22 cellular contexts compared by ENCODE assay signal in the genomic region with DNA sequence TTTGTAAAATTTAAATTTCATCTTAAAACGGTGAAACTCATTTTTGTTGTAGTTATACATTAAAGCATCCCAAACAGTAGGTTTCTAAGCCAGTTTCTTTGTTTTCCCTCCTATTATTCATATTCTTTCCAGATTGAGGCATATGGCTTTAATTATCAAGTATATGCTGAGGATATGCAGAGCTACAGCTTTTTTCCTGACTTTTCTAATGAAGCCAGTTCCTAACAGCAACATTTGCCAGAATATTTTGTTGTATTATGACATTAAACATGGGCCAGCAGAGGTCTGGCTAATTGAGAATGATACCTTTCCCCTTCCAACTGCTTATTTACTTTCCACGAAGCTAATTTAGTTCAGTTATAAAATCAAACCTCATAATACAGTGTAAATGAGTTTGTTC.
DNase-seq lines count a peak whose midpoint lies in the region; ATAC-seq and TF ChIP-seq lines count a peak whose summit lies in the region.
"Had no signal": no experiment of that assay in that cellular context is flagged by ENCODE, and none has a peak within 500 bp of the region (broad histone marks: within the 10 kb centered on the region; RNA-seq: fewer than 3 reads in every experiment).

No MANE protein-coding gene starts in this region.

- H3K4me1 Mint-ChIP-seq in activated CD4-positive, alpha-beta T cell treated with anti-CD3 and anti-CD28 coated beads, Interleukin-2, amount 10 ng/mL, durations not matched to agents 7 days and 5 days = no peaks in the 10 kb centered on the region
- H3K4me1 Mint-ChIP-seq: B cell had no signal

- no peaks in the 10 kb centered on the region for H3K79me1 ChIP-seq in IMR-90 (ENCODE audit: low read depth in 1 of 2, low read length in 2 of 2)

- H4K91ac ChIP-seq in IMR-90 (ENCODE audit: insufficient read depth, low read depth, low read length) = no peak overlapping the region

- H3K4me1 ChIP-seq in IMR-90 (ENCODE audit: control insufficient read depth, insufficient read depth, low read length) = no peaks in the 10 kb centered on the region
- H3K4me1 ChIP-seq in adipocyte (ENCODE audit: control insufficient read depth, insufficient read depth, low read length) = peaks cover 14% of the 10 kb centered on the region
- H3K4me1 ChIP-seq: A549 had no signal

- H2AK9ac ChIP-seq in IMR-90 (replicated peaks; ENCODE audit: low read depth, low read length, poor library complexity) = no peak overlapping the region

- H3K9me3 ChIP-seq in IMR-90 (ENCODE audit: control insufficient read depth, insufficient read depth, low read length) (no peaks in the 10 kb centered on the region), adipocyte (ENCODE audit: control insufficient read depth, low read length) (no peaks in the 10 kb centered on the region)
- H3K9me3 ChIP-seq: A549 had no signal

- H3K4ac ChIP-seq in IMR-90 (ENCODE audit: low read depth, low read length) = no peak overlapping the region

- H3K27me3 Mint-ChIP-seq in activated CD4-positive, alpha-beta T cell treated with anti-CD3 and anti-CD28 coated beads, Interleukin-2, amount 10 ng/mL, durations not matched to agents 7 days and 5 days = no peaks in the 10 kb centered on the region
- H3K27me3 Mint-ChIP-seq: B cell had no signal

- no peak overlapping the region for H2BK15ac ChIP-seq in IMR-90 (ENCODE audit: low read depth, low read length)

- CTCF ChIA-PET in IMR-90 (lab: Yijun Ruan, JAX) = no interaction called here
- CTCF ChIA-PET in activated CD4-positive, alpha-beta T cell treated with anti-CD3 and anti-CD28 coated beads, Interleukin-2, amount 10 ng/mL, durations not matched to agents 7 days and 5 days (lab: Charles Lee) = no interaction called here

- no peak overlapping the region for H2BK120ac ChIP-seq in IMR-90 (ENCODE audit: low read depth, low read length)

- no peak overlapping the region for H2BK5ac ChIP-seq in IMR-90 (ENCODE audit: low read depth, low read length, poor library complexity, severe bottlenecking)

- TF ChIP-seq POLR2A in IMR-90 (IDR thresholded peaks at IDR 0.05; ENCODE audit: low read depth, low read length) = no peak

- no peak overlapping the region for H4K5ac ChIP-seq in IMR-90 (ENCODE audit: low read depth, low read length)

- H3K9ac ChIP-seq in IMR-90 (ENCODE audit: low read depth, low read length) = no peak overlapping the region
- no peak overlapping the region for H3K9ac ChIP-seq in adipocyte (ENCODE audit: low read length)

- H3K27ac Mint-ChIP-seq in activated CD4-positive, alpha-beta T cell treated with anti-CD3 and anti-CD28 coated beads, Interleukin-2, amount 10 ng/mL, durations not matched to agents 7 days and 5 days = no peak overlapping the region
- H3K27ac Mint-ChIP-seq in activated naive CD4-positive, alpha-beta T cell treated with anti-CD3 and anti-CD28 coated beads, Interleukin-2, amount 50 U/mL, for 72 hours = no peak overlapping the region
- H3K27ac Mint-ChIP-seq: B cell had no signal

- H3K36me3 Mint-ChIP-seq in activated CD4-positive, alpha-beta T cell treated with anti-CD3 and anti-CD28 coated beads, Interleukin-2, amount 10 ng/mL, durations not matched to agents 7 days and 5 days (ENCODE audit: low read depth) = no peaks in the 10 kb centered on the region
- H3K36me3 Mint-ChIP-seq in activated naive CD4-positive, alpha-beta T cell treated with anti-CD3 and anti-CD28 coated beads, Interleukin-2, amount 50 U/mL, for 72 hours = no peaks in the 10 kb centered on the region

- H3K36me3 ChIP-seq in IMR-90 (ENCODE audit: control insufficient read depth, insufficient read depth, low read length) (no peaks in the 10 kb centered on the region), adipocyte (ENCODE audit: control insufficient read depth, insufficient read depth, low read length, severe bottlenecking) (no peaks in the 10 kb centered on the region)

- no peak overlapping the region for H4K8ac ChIP-seq in IMR-90 (ENCODE audit: low read depth in 2 of 2, low read length in 2 of 2)

- peak; percentile 53 for DNase-seq in AG10803 (ENCODE audit: low read depth)
- DNase-seq in IMR-90 = peak; percentile 15
- DNase-seq in adipocyte (ENCODE audit: low read depth) = peak; percentile 80
- peak; percentile 17 for DNase-seq in fibroblast of villous mesenchyme (ENCODE audit: low read depth)
- DNase-seq in activated CD4-positive, alpha-beta T cell treated with anti-CD3 and anti-CD28 coated beads, Interleukin-2, amount 10 ng/mL, durations not matched to agents 7 days and 5 days = no peak
- DNase-seq in Ammon's horn (ENCODE audit: low spot score) = no peak
- DNase-seq in NCI-H187 (lab: John Stamatoyannopoulos, UW) = no peak
- DNase-seq in activated naive CD4-positive, alpha-beta T cell treated with anti-CD3 and anti-CD28 coated beads, Interleukin-2, amount 50 U/mL, for 72 hours (ENCODE audit: low spot score in 2 of 2) = no peak
- DNase-seq: DMS53, H7, HFFc6, KBM-7, NCI-H1092 treated with DMSO at 0.1 percent for 48 hours, NCI-H2171, NCI-H345, NCI-H524 treated with DMSO at 0.1 percent for 48 hours, PC-3, Right ventricle myocardium superior had no signal

- no TSS peak for BruUV-seq in IMR-90 (replicated peaks; lab: Mats Ljungman, UMichigan)

- WGBS in IMR-90 (ENCODE audit: extremely low coverage in 2 of 2, insufficient read length in 1 of 2), 2 experiments = no CpG with 5 or more reads among the region's 2 CpGs

- no peak overlapping the region for H2AK5ac ChIP-seq in IMR-90 (ENCODE audit: low read depth, low read length)

- H3K23ac ChIP-seq in IMR-90 (ENCODE audit: low read depth, low read length) = no peak overlapping the region

- no peaks in the 10 kb centered on the region for H4K20me1 ChIP-seq in IMR-90 (ENCODE audit: insufficient read depth, low read length)

- no peak overlapping the region for H2AFZ ChIP-seq in IMR-90 (replicated peaks; ENCODE audit: low read length, poor library complexity)

- no peak overlapping the region for H2BK20ac ChIP-seq in IMR-90 (ENCODE audit: low read depth, low read length)

- POLR2A ChIA-PET in IMR-90 (lab: Charles Lee; ENCODE audit: unreplicated experiment) = no interaction called here
- POLR2A ChIA-PET in activated CD4-positive, alpha-beta T cell treated with anti-CD3 and anti-CD28 coated beads, Interleukin-2, amount 10 ng/mL, durations not matched to agents 7 days and 5 days (lab: Charles Lee) = no interaction called here

- TF ChIP-seq CTCF in AG10803 (conservative IDR thresholded peaks at IDR 0.05; ENCODE audit: low read length) (no peak), IMR-90 (conservative IDR thresholded peaks at IDR 0.05; ENCODE audit: low read depth, low read length) (no peak), fibroblast of villous mesenchyme (IDR thresholded peaks at IDR 0.05; ENCODE audit: insufficient read depth, low read depth, low read length) (no peak)

- intact Hi-C loops in IMR-90 (cut with micrococcal nuclease) = no loop called here

- no peak overlapping the region for H3K4me3 Mint-ChIP-seq in activated CD4-positive, alpha-beta T cell treated with anti-CD3 and anti-CD28 coated beads, Interleukin-2, amount 10 ng/mL, durations not matched to agents 7 days and 5 days
- H3K4me3 Mint-ChIP-seq: B cell, HFFc6 had no signal

- H3K27ac ChIP-seq in IMR-90 (ENCODE audit: insufficient read depth, low read length) = no peak overlapping the region
- H3K27ac ChIP-seq: A549, HL-60 had no signal

- H3K56ac ChIP-seq in IMR-90 (ENCODE audit: extremely low read depth, insufficient read depth, low read length) = no peak overlapping the region

- no peak overlapping the region for H3K4me2 ChIP-seq in IMR-90 (ENCODE audit: low read depth, low read length)
- H3K4me2 ChIP-seq: A549 had no signal

- no peak overlapping the region for H3K4me3 ChIP-seq in AG10803 (ENCODE audit: low read length)
- no peak overlapping the region for H3K4me3 ChIP-seq in IMR-90 (ENCODE audit: insufficient read depth, low read depth, low read length)
- no peak overlapping the region for H3K4me3 ChIP-seq in adipocyte (ENCODE audit: low read length)
- H3K4me3 ChIP-seq in fibroblast of villous mesenchyme (ENCODE audit: low read depth, low read length) = no peak overlapping the region
- H3K4me3 ChIP-seq: A549 had no signal

- H3K27me3 ChIP-seq in IMR-90 (ENCODE audit: control insufficient read depth, insufficient read depth, low read length) (no peaks in the 10 kb centered on the region), adipocyte (replicated peaks; ENCODE audit: control insufficient read depth, insufficient read depth, low read length) (no peaks in the 10 kb centered on the region)

- H3K9me1 ChIP-seq in IMR-90 (ENCODE audit: insufficient read depth, low read length) = no peaks in the 10 kb centered on the region

- no peaks in the 10 kb centered on the region for H3K9me3 Mint-ChIP-seq in activated CD4-positive, alpha-beta T cell treated with anti-CD3 and anti-CD28 coated beads, Interleukin-2, amount 10 ng/mL, durations not matched to agents 7 days and 5 days
- H3K9me3 Mint-ChIP-seq in activated naive CD4-positive, alpha-beta T cell treated with anti-CD3 and anti-CD28 coated beads, Interleukin-2, amount 50 U/mL, for 72 hours = peaks cover 4 to 6% of the 10 kb centered on the region in 2 donors
- H3K9me3 Mint-ChIP-seq: HFFc6 had no signal

- ATAC-seq in IMR-90 (ENCODE audit: low read depth) = no peak
- no peak for ATAC-seq in activated naive CD4-positive, alpha-beta T cell treated with anti-CD3 and anti-CD28 coated beads, Interleukin-2, amount 50 U/mL, for 72 hours
- ATAC-seq: A549, HepG2, PC-3 had no signal

- dilution Hi-C loops in IMR-90 (cut with HindIII; ENCODE audit: low sequenced_read_pairs, unreplicated experiment) = no loop called here

- TF ChIP-seq RAD21 in IMR-90 (IDR thresholded peaks at IDR 0.05; ENCODE audit: low read length) = no peak

- H3K14ac ChIP-seq in IMR-90 (replicated peaks; ENCODE audit: low read depth, low read length) = no peak overlapping the region

- no peak overlapping the region for H3K18ac ChIP-seq in IMR-90 (ENCODE audit: low read depth, low read length)

- in situ Hi-C loops in IMR-90 (cut with MboI; ENCODE audit: low sequenced_read_pairs) = no loop called here

TF ChIP-seq in IMR-90, 13 proteins besides CTCF, POLR2A, EP300 and RAD21 (continues in another document):
- TF ChIP-seq, protein P1, sequence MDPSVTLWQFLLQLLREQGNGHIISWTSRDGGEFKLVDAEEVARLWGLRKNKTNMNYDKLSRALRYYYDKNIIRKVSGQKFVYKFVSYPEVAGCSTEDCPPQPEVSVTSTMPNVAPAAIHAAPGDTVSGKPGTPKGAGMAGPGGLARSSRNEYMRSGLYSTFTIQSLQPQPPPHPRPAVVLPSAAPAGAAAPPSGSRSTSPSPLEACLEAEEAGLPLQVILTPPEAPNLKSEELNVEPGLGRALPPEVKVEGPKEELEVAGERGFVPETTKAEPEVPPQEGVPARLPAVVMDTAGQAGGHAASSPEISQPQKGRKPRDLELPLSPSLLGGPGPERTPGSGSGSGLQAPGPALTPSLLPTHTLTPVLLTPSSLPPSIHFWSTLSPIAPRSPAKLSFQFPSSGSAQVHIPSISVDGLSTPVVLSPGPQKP (IDR thresholded peaks at IDR 0.05; ENCODE audit: borderline replicate concordance, low read depth, low read length) = no peak
- no peak for TF ChIP-seq CEBPB (IDR thresholded peaks at IDR 0.05; ENCODE audit: low read depth, low read length)
- no peak for TF ChIP-seq MXI1 (IDR thresholded peaks at IDR 0.05; ENCODE audit: borderline replicate concordance, low read depth, low read length)
- no peak for TF ChIP-seq NFE2L2 (IDR thresholded peaks at IDR 0.05; ENCODE audit: low read depth, low read length)

Comparison
In these comparisons a context has a peak if more than half of its experiments do, and no peak if none do; other contexts are left out.
1. DNase-seq: peak in AG10803 (single experiment), IMR-90 (single experiment), adipocyte (single experiment) and fibroblast of villous mesenchyme (single experiment); none in activated CD4-positive, alpha-beta T cell treated with anti-CD3 and anti-CD28 coated beads, Interleukin-2, amount 10 ng/mL, durations not matched to agents 7 days and 5 days (single experiment), Ammon's horn (single experiment), NCI-H187 (0 of 2) and activated naive CD4-positive, alpha-beta T cell treated with anti-CD3 and anti-CD28 coated beads, Interleukin-2, amount 50 U/mL, for 72 hours (0 of 2).